1 cellular context compared by ENCODE assay signal in genomic region chr1:160401972-160402795, GRCh38.
TF ChIP-seq lines count a peak whose summit lies in the region.

No MANE protein-coding gene starts in this region.

TF ChIP-seq in WTC11, 78 proteins besides CTCF, POLR2A, EP300 and RAD21 (continued from another document):
- TF ChIP-seq ESRRA (CRISPR knock-in tag; IDR thresholded peaks at IDR 0.05; ENCODE audit: borderline replicate concordance) (no peak), TEAD1 (CRISPR knock-in tag; IDR thresholded peaks at IDR 0.05) (no peak)
- TF ChIP-seq, protein P1, sequence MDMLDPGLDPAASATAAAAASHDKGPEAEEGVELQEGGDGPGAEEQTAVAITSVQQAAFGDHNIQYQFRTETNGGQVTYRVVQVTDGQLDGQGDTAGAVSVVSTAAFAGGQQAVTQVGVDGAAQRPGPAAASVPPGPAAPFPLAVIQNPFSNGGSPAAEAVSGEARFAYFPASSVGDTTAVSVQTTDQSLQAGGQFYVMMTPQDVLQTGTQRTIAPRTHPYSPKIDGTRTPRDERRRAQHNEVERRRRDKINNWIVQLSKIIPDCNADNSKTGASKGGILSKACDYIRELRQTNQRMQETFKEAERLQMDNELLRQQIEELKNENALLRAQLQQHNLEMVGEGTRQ (CRISPR knock-in tag; IDR thresholded peaks at IDR 0.05), result no peak
